ENCODE assay signal across 1 cellular context in the genomic region with DNA sequence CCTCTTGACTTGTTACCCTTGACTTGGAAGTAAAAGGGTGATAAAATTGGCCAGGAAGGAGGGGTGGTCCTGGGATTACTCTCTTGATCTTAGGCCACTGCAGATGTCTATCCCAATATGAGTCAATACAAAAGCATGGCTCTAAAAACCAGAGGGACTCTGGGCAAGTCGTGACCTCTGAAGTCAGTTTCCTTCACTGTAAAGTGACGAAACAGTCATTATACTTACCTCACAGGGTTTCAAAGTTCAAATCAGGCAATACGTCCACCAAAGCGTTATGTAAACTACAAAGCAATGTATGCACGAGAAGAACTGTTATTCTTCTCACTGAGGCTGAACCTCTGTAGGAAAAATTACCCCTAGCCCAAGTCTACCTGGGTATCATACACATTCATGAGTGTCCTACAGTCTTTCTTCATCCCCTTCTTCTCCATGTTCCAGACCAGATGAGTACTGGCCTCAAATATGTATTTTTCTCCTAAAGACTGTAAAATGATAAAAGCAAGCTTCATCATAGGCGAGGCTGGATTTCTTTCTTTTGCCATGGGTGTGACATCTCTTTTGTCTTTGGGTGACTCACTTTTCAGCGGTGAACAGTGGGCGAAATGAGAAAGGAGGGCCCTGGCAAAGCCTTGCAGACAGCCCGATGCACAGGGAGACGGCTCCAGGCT.
TF ChIP-seq lines count a peak whose summit lies in the region.

No MANE protein-coding gene starts in this region.

TF ChIP-seq in HepG2, 621 proteins besides CTCF, POLR2A, EP300 and RAD21 (continued from another document and continues in another):
- TF ChIP-seq, protein P1, sequence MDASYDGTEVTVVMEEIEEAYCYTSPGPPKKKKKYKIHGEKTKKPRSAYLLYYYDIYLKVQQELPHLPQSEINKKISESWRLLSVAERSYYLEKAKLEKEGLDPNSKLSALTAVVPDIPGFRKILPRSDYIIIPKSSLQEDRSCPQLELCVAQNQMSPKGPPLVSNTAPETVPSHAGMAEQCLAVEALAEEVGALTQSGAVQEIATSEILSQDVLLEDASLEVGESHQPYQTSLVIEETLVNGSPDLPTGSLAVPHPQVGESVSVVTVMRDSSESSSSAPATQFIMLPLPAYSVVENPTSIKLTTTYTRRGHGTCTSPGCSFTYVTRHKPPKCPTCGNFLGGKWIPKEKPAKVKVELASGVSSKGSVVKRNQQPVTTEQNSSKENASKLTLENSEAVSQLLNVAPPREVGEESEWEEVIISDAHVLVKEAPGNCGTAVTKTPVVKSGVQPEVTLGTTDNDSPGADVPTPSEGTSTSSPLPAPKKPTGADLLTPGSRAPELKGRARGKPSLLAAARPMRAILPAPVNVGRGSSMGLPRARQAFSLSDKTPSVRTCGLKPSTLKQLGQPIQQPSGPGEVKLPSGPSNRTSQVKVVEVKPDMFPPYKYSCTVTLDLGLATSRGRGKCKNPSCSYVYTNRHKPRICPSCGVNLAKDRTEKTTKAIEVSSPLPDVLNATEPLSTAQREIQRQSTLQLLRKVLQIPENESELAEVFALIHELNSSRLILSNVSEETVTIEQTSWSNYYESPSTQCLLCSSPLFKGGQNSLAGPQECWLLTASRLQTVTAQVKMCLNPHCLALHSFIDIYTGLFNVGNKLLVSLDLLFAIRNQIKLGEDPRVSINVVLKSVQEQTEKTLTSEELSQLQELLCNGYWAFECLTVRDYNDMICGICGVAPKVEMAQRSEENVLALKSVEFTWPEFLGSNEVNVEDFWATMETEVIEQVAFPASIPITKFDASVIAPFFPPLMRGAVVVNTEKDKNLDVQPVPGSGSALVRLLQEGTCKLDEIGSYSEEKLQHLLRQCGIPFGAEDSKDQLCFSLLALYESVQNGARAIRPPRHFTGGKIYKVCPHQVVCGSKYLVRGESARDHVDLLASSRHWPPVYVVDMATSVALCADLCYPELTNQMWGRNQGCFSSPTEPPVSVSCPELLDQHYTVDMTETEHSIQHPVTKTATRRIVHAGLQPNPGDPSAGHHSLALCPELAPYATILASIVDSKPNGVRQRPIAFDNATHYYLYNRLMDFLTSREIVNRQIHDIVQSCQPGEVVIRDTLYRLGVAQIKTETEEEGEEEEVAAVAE (CRISPR knock-in tag; IDR thresholded peaks at IDR 0.05; ENCODE audit: borderline replicate concordance) = 0 out of 2 replicates have a peak, but pooled peaks have one; percentile 39
- TF ChIP-seq, protein P2, sequence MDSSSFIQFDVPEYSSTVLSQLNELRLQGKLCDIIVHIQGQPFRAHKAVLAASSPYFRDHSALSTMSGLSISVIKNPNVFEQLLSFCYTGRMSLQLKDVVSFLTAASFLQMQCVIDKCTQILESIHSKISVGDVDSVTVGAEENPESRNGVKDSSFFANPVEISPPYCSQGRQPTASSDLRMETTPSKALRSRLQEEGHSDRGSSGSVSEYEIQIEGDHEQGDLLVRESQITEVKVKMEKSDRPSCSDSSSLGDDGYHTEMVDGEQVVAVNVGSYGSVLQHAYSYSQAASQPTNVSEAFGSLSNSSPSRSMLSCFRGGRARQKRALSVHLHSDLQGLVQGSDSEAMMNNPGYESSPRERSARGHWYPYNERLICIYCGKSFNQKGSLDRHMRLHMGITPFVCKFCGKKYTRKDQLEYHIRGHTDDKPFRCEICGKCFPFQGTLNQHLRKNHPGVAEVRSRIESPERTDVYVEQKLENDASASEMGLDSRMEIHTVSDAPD (CRISPR knock-in tag; IDR thresholded peaks at IDR 0.05) = no peak
- TF ChIP-seq, protein P3, sequence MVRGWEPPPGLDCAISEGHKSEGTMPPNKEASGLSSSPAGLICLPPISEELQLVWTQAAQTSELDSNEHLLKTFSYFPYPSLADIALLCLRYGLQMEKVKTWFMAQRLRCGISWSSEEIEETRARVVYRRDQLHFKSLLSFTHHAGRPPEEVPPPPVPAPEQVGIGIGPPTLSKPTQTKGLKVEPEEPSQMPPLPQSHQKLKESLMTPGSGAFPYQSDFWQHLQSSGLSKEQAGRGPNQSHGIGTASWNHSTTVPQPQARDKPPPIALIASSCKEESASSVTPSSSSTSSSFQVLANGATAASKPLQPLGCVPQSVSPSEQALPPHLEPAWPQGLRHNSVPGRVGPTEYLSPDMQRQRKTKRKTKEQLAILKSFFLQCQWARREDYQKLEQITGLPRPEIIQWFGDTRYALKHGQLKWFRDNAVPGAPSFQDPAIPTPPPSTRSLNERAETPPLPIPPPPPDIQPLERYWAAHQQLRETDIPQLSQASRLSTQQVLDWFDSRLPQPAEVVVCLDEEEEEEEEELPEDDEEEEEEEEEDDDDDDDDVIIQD (CRISPR knock-in tag; IDR thresholded peaks at IDR 0.05; ENCODE audit: low read depth) = peak; percentile 87; the same call in 1 of the 2 replicates
- TF ChIP-seq BCL6 (CRISPR knock-in tag; IDR thresholded peaks at IDR 0.05) (peak; percentile 63; the same call in 1 of the 2 replicates), ZNF672 (CRISPR knock-in tag; IDR thresholded peaks at IDR 0.05) (no peak), RXRB (CRISPR knock-in tag; IDR thresholded peaks at IDR 0.05; ENCODE audit: borderline replicate concordance) (peak; percentile 84; the same call in 1 of the 2 replicates), KDM1A (CRISPR knock-in tag; IDR thresholded peaks at IDR 0.05) (0 out of 2 replicates have a peak, but pooled peaks have one; percentile 21), ONECUT2 (CRISPR knock-in tag; IDR thresholded peaks at IDR 0.05) (no peak), MED1 (CRISPR knock-in tag; IDR thresholded peaks at IDR 0.05) (peak; percentile 65; the same call in 1 of the 2 replicates), POGZ (CRISPR knock-in tag; IDR thresholded peaks at IDR 0.05) (peak; percentile 65), SRY (CRISPR knock-in tag; IDR thresholded peaks at IDR 0.05) (no peak), NR2C2 (CRISPR knock-in tag; IDR thresholded peaks at IDR 0.05; ENCODE audit: borderline replicate concordance) (peak; percentile 83), HDAC2 (CRISPR knock-in tag; IDR thresholded peaks at IDR 0.05) (peak; percentile 83), ZSCAN20 (CRISPR knock-in tag; IDR thresholded peaks at IDR 0.05; ENCODE audit: borderline replicate concordance) (no peak), CCDC6 (CRISPR knock-in tag; IDR thresholded peaks at IDR 0.05) (no peak), FOXP1 (IDR thresholded peaks at IDR 0.05) (no peak), FOXP1 (CRISPR knock-in tag; IDR thresholded peaks at IDR 0.05) (peak; percentile 43; the same call in 1 of the 2 replicates), CREM (IDR thresholded peaks at IDR 0.05) (peak; percentile 55), CREM (CRISPR knock-in tag; IDR thresholded peaks at IDR 0.05) (no peak), DPF2 (CRISPR knock-in tag; IDR thresholded peaks at IDR 0.05; ENCODE audit: borderline replicate concordance, low read depth) (peak; percentile 32; the same call in 1 of the 2 replicates), GZF1 (CRISPR knock-in tag; IDR thresholded peaks at IDR 0.05) (no peak), ATF7 (IDR thresholded peaks at IDR 0.05) (0 out of 2 replicates have a peak, but pooled peaks have one; percentile 3), ATF7 (CRISPR knock-in tag; IDR thresholded peaks at IDR 0.05) (no peak), NR2F1 (CRISPR knock-in tag; IDR thresholded peaks at IDR 0.05) (peak; percentile 37 to 49; a peak in 2 of 4 replicates), ETV5 (CRISPR knock-in tag; IDR thresholded peaks at IDR 0.05; ENCODE audit: borderline replicate concordance) (no peak), ARNT (IDR thresholded peaks at IDR 0.05) (no peak), ZNF317 (CRISPR knock-in tag; IDR thresholded peaks at IDR 0.05) (no peak), ZNF12 (CRISPR knock-in tag; IDR thresholded peaks at IDR 0.05) (peak; percentile 59; the same call in 1 of the 2 replicates), HES4 (CRISPR knock-in tag; IDR thresholded peaks at IDR 0.05; ENCODE audit: borderline replicate concordance) (no peak)
- TF ChIP-seq, protein P4, sequence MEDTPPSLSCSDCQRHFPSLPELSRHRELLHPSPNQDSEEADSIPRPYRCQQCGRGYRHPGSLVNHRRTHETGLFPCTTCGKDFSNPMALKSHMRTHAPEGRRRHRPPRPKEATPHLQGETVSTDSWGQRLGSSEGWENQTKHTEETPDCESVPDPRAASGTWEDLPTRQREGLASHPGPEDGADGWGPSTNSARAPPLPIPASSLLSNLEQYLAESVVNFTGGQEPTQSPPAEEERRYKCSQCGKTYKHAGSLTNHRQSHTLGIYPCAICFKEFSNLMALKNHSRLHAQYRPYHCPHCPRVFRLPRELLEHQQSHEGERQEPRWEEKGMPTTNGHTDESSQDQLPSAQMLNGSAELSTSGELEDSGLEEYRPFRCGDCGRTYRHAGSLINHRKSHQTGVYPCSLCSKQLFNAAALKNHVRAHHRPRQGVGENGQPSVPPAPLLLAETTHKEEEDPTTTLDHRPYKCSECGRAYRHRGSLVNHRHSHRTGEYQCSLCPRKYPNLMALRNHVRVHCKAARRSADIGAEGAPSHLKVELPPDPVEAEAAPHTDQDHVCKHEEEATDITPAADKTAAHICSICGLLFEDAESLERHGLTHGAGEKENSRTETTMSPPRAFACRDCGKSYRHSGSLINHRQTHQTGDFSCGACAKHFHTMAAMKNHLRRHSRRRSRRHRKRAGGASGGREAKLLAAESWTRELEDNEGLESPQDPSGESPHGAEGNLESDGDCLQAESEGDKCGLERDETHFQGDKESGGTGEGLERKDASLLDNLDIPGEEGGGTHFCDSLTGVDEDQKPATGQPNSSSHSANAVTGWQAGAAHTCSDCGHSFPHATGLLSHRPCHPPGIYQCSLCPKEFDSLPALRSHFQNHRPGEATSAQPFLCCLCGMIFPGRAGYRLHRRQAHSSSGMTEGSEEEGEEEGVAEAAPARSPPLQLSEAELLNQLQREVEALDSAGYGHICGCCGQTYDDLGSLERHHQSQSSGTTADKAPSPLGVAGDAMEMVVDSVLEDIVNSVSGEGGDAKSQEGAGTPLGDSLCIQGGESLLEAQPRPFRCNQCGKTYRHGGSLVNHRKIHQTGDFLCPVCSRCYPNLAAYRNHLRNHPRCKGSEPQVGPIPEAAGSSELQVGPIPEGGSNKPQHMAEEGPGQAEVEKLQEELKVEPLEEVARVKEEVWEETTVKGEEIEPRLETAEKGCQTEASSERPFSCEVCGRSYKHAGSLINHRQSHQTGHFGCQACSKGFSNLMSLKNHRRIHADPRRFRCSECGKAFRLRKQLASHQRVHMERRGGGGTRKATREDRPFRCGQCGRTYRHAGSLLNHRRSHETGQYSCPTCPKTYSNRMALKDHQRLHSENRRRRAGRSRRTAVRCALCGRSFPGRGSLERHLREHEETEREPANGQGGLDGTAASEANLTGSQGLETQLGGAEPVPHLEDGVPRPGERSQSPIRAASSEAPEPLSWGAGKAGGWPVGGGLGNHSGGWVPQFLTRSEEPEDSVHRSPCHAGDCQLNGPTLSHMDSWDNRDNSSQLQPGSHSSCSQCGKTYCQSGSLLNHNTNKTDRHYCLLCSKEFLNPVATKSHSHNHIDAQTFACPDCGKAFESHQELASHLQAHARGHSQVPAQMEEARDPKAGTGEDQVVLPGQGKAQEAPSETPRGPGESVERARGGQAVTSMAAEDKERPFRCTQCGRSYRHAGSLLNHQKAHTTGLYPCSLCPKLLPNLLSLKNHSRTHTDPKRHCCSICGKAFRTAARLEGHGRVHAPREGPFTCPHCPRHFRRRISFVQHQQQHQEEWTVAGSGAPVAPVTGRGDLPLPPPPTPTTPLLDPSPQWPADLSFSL (CRISPR knock-in tag; IDR thresholded peaks at IDR 0.05) = no peak
- TF ChIP-seq, protein P5, sequence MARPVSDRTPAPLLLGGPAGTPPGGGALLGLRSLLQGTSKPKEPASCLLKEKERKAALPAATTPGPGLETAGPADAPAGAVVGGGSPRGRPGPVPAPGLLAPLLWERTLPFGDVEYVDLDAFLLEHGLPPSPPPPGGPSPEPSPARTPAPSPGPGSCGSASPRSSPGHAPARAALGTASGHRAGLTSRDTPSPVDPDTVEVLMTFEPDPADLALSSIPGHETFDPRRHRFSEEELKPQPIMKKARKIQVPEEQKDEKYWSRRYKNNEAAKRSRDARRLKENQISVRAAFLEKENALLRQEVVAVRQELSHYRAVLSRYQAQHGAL (CRISPR knock-in tag; IDR thresholded peaks at IDR 0.05; ENCODE audit: not compliant biosample characterization) = no peak
- TF ChIP-seq, protein P6, sequence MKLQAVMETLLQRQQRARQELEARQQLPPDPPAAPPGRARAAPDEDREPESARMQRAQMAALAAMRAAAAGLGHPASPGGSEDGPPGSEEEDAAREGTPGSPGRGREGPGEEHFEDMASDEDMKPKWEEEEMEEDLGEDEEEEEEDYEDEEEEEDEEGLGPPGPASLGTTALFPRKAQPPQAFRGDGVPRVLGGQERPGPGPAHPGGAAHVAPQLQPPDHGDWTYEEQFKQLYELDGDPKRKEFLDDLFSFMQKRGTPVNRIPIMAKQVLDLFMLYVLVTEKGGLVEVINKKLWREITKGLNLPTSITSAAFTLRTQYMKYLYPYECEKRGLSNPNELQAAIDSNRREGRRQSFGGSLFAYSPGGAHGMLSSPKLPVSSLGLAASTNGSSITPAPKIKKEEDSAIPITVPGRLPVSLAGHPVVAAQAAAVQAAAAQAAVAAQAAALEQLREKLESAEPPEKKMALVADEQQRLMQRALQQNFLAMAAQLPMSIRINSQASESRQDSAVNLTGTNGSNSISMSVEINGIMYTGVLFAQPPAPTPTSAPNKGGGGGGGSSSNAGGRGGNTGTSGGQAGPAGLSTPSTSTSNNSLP (IDR thresholded peaks at IDR 0.05; ENCODE audit: low read depth, low read length) = no peak
- TF ChIP-seq, protein P7, sequence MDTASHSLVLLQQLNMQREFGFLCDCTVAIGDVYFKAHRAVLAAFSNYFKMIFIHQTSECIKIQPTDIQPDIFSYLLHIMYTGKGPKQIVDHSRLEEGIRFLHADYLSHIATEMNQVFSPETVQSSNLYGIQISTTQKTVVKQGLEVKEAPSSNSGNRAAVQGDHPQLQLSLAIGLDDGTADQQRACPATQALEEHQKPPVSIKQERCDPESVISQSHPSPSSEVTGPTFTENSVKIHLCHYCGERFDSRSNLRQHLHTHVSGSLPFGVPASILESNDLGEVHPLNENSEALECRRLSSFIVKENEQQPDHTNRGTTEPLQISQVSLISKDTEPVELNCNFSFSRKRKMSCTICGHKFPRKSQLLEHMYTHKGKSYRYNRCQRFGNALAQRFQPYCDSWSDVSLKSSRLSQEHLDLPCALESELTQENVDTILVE (CRISPR knock-in tag; IDR thresholded peaks at IDR 0.05) = no peak
- TF ChIP-seq, protein P8, sequence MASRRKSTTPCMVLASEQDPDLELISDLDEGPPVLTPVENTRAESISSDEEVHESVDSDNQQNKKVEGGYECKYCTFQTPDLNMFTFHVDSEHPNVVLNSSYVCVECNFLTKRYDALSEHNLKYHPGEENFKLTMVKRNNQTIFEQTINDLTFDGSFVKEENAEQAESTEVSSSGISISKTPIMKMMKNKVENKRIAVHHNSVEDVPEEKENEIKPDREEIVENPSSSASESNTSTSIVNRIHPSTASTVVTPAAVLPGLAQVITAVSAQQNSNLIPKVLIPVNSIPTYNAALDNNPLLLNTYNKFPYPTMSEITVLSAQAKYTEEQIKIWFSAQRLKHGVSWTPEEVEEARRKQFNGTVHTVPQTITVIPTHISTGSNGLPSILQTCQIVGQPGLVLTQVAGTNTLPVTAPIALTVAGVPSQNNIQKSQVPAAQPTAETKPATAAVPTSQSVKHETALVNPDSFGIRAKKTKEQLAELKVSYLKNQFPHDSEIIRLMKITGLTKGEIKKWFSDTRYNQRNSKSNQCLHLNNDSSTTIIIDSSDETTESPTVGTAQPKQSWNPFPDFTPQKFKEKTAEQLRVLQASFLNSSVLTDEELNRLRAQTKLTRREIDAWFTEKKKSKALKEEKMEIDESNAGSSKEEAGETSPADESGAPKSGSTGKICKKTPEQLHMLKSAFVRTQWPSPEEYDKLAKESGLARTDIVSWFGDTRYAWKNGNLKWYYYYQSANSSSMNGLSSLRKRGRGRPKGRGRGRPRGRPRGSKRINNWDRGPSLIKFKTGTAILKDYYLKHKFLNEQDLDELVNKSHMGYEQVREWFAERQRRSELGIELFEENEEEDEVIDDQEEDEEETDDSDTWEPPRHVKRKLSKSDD (CRISPR knock-in tag; IDR thresholded peaks at IDR 0.05; ENCODE audit: low read depth) = 0 out of 2 replicates have a peak, but pooled peaks have one; percentile 42
- TF ChIP-seq, protein P9, sequence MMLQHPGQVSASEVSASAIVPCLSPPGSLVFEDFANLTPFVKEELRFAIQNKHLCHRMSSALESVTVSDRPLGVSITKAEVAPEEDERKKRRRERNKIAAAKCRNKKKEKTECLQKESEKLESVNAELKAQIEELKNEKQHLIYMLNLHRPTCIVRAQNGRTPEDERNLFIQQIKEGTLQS (CRISPR knock-in tag; IDR thresholded peaks at IDR 0.05) = no peak
